Comparison of ENCODE assay signal across 8 cellular contexts in genomic region chr2:113886479-113887383, GRCh38. TPM values are rescaled to one million over a fixed set of nuclear protein-coding genes. Genes with fewer than 3 reads are reported as not detected.
DNase-seq lines count a peak whose midpoint lies in the region; ATAC-seq and TF ChIP-seq lines count a peak whose summit lies in the region.

No MANE protein-coding gene starts in this region.

- H3F3A ChIP-seq in smooth muscle cell (ENCODE audit: low read depth), result peaks cover 19% of the 10 kb centered on the region

- WGBS in smooth muscle cell (ENCODE audit: low lambda C conversion rate), result 70% methylated on average over 5 of the region's 5 CpGs

- H3K4me1 ChIP-seq in DND-41 (ENCODE audit: insufficient read depth, low read length) (peaks cover 32% of the 10 kb centered on the region), smooth muscle cell (ENCODE audit: low read depth) (peaks cover 26% of the 10 kb centered on the region)

- DNase-seq in DND-41 (no peak), SW480 (ENCODE audit: low spot score) (peak; percentile 86), fibroblast of peridontal ligament (ENCODE audit: extremely low read depth) (peak; percentile 68), smooth muscle cell (lab: John Stamatoyannopoulos, UW; ENCODE audit: unreplicated experiment) (no peak), NCI-H128 (lab: John Stamatoyannopoulos, UW; ENCODE audit: unreplicated experiment) (no peak), NCI-H524 treated with DMSO at 0.1 percent for 48 hours (lab: John Stamatoyannopoulos, UW) (no peak)

- H3K27ac ChIP-seq in DND-41 (ENCODE audit: low read length) (no peak overlapping the region; the same call in 1 of the 2 replicates), smooth muscle cell (ENCODE audit: low read depth) (peak overlapping the region; percentile 88)

- ATAC-seq in DND-41 (ENCODE audit: insufficient read depth, low read depth), result no peak
- peak; percentile 71 for ATAC-seq in GM19372 (IDR thresholded peaks at IDR 0.05; ENCODE audit: low read depth, unreplicated experiment)
- peak; percentile 76 for ATAC-seq in HG03432 (IDR thresholded peaks at IDR 0.05; ENCODE audit: unreplicated experiment)

- no peaks in the 10 kb centered on the region for H3K9me3 ChIP-seq in DND-41 (ENCODE audit: insufficient read depth, low read length, severe bottlenecking)
- H3K9me3 ChIP-seq in smooth muscle cell (replicated peaks; ENCODE audit: low read depth), result no peaks in the 10 kb centered on the region

- H3K79me2 ChIP-seq in DND-41 (ENCODE audit: insufficient read depth, low read length) (peaks cover 58% of the 10 kb centered on the region), smooth muscle cell (ENCODE audit: low read depth) (peaks cover 40% of the 10 kb centered on the region)

- H3K36me3 ChIP-seq in DND-41 (ENCODE audit: insufficient read depth, low read length) (peaks cover 5% of the 10 kb centered on the region), smooth muscle cell (ENCODE audit: low read depth) (no peaks in the 10 kb centered on the region)

- H3K27me3 ChIP-seq in DND-41 (ENCODE audit: insufficient read depth, low read length, poor library complexity), result no peaks in the 10 kb centered on the region
- H3K27me3 ChIP-seq in smooth muscle cell (ENCODE audit: low read depth), result no peaks in the 10 kb centered on the region

- H2AFZ ChIP-seq in DND-41 (ENCODE audit: low read depth, low read length) (no peak overlapping the region), smooth muscle cell (ENCODE audit: low read depth) (no peak overlapping the region)

- H3K4me2 ChIP-seq in DND-41 (ENCODE audit: insufficient read depth, low read length) (peak overlapping the region; percentile 71; the same call in 1 of the 2 replicates), smooth muscle cell (peak overlapping the region; percentile 88)

- TF ChIP-seq CTCF in DND-41 (IDR thresholded peaks at IDR 0.05; ENCODE audit: borderline replicate concordance, extremely low read depth, low read length, poor library complexity, severe bottlenecking) (no peak), smooth muscle cell (IDR thresholded peaks at IDR 0.05; ENCODE audit: borderline replicate concordance, insufficient read depth, poor library complexity, severe bottlenecking) (no peak)

- H4K20me1 ChIP-seq in DND-41 (ENCODE audit: insufficient read depth, low read length) (peaks cover 4% of the 10 kb centered on the region; the same call in 1 of the 2 replicates), smooth muscle cell (ENCODE audit: low read depth) (peaks cover 3% of the 10 kb centered on the region)

- H3K4me3 ChIP-seq in DND-41 (ENCODE audit: low read depth in 1 of 2, low read length in 2 of 2) (no peak overlapping the region), smooth muscle cell (no peak overlapping the region)

- H3K9ac ChIP-seq in DND-41 (ENCODE audit: low read depth, low read length) (no peak overlapping the region), smooth muscle cell (ENCODE audit: low read depth) (peak overlapping the region; percentile 17)

RNA-seq across cellular contexts. Expression of gene ACTR3, which starts 3.2 kb away (rescaled TPM):
- total RNA-seq in smooth muscle cell, result 257 and 263 TPM in 2 replicates
- polyA plus RNA-seq in smooth muscle cell, result 173 and 199 TPM in 2 replicates

Comparison
In these comparisons a context has a peak if more than half of its experiments do, and no peak if none do; other contexts are left out.
1. DNase-seq: peak in SW480 (single experiment) and fibroblast of peridontal ligament (single experiment); none in DND-41 (single experiment), smooth muscle cell (single experiment), NCI-H128 (single experiment) and NCI-H524 treated with DMSO at 0.1 percent for 48 hours (single experiment).